Comparison of ENCODE assay signal across 16 cellular contexts in genomic region chr18:39742015-39742466, GRCh38.
DNase-seq lines count a peak whose midpoint lies in the region; ATAC-seq and TF ChIP-seq lines count a peak whose summit lies in the region.
"Had no signal": no experiment of that assay in that cellular context is flagged by ENCODE, and none has a peak within 500 bp of the region (broad histone marks: within the 10 kb centered on the region; RNA-seq: fewer than 3 reads in every experiment).

No MANE protein-coding gene starts in this region.

- H3K27ac Mint-ChIP-seq in activated naive CD8-positive, alpha-beta T cell treated with anti-CD3 and anti-CD28 coated beads for 36 hours: no peak overlapping the region
- H3K27ac Mint-ChIP-seq: activated CD4-positive, alpha-beta T cell treated with anti-CD3 and anti-CD28 coated beads for 36 hours; progenitor cell of endocrine pancreas had no signal

- CTCF ChIA-PET in AG04450 (lab: Charles Lee): no interaction called here

- POLR2A ChIA-PET in AG04450 (lab: Yijun Ruan, JAX): no interaction called here

- H3K36me3 Mint-ChIP-seq in activated naive CD8-positive, alpha-beta T cell treated with anti-CD3 and anti-CD28 coated beads for 36 hours: no peaks in the 10 kb centered on the region

- H3K9me3 Mint-ChIP-seq in activated naive CD8-positive, alpha-beta T cell treated with anti-CD3 and anti-CD28 coated beads for 36 hours: no peaks in the 10 kb centered on the region

- no peaks in the 10 kb centered on the region for H3K9me3 ChIP-seq in AG04450 (ENCODE audit: control insufficient read depth, insufficient read depth, low read length)
- H3K9me3 ChIP-seq: gastrocnemius medialis, thyroid gland had no signal

- intact Hi-C loops in cardiac septum (cut with DNase I): no loop called here

- H3K4me3 ChIP-seq in AG04450 (ENCODE audit: low read depth, low read length): no peak overlapping the region
- H3K4me3 ChIP-seq in epithelial cell of esophagus (ENCODE audit: low read length): no peak overlapping the region
- H3K4me3 ChIP-seq: gastrocnemius medialis, thyroid gland had no signal

- no peaks in the 10 kb centered on the region for H3K4me1 Mint-ChIP-seq in activated naive CD8-positive, alpha-beta T cell treated with anti-CD3 and anti-CD28 coated beads for 36 hours
- H3K4me1 Mint-ChIP-seq: activated CD4-positive, alpha-beta T cell treated with anti-CD3 and anti-CD28 coated beads for 36 hours had no signal

- peak; percentile 26 for DNase-seq in AG04450 (ENCODE audit: low read depth, low spot score)
- DNase-seq in NCI-H146 (lab: John Stamatoyannopoulos, UW): peak; percentile 99
- DNase-seq in NCI-H510A treated with DMSO at 0.1 percent for 48 hours (lab: John Stamatoyannopoulos, UW): peak; percentile 95
- DNase-seq in epithelial cell of esophagus (ENCODE audit: low read depth): peak; percentile 90
- DNase-seq in cardiac septum (ENCODE audit: low spot score): no peak
- no peak for DNase-seq in activated naive CD8-positive, alpha-beta T cell treated with anti-CD3 and anti-CD28 coated beads for 36 hours
- DNase-seq: activated CD4-positive, alpha-beta T cell treated with anti-CD3 and anti-CD28 coated beads for 36 hours; activated T-cell treated with anti-CD3 and anti-CD28 coated beads, Interleukin-2, amount 50 U/mL, for 4 hours; dermis blood vessel endothelial cell; gastrocnemius medialis; KG1; SW 1271; thyroid gland had no signal

- TF ChIP-seq CTCF in AG04450 (IDR thresholded peaks at IDR 0.05; ENCODE audit: low read depth, low read length) (no peak), epithelial cell of esophagus (IDR thresholded peaks at IDR 0.05; ENCODE audit: insufficient read depth, low read depth, low read length, missing control alignments) (no peak)

- H3K27me3 ChIP-seq in AG04450 (ENCODE audit: control insufficient read depth, insufficient read depth, low read length): no peaks in the 10 kb centered on the region
- H3K27me3 ChIP-seq: gastrocnemius medialis, thyroid gland had no signal

- no peak overlapping the region for H3K27ac ChIP-seq in AG04450 (ENCODE audit: low read depth, low read length)
- H3K27ac ChIP-seq: gastrocnemius medialis, thyroid gland had no signal

- no peaks in the 10 kb centered on the region for H3K27me3 Mint-ChIP-seq in activated naive CD8-positive, alpha-beta T cell treated with anti-CD3 and anti-CD28 coated beads for 36 hours
- H3K27me3 Mint-ChIP-seq: activated CD4-positive, alpha-beta T cell treated with anti-CD3 and anti-CD28 coated beads for 36 hours; progenitor cell of endocrine pancreas had no signal

- no peak overlapping the region for H3K4me3 Mint-ChIP-seq in activated naive CD8-positive, alpha-beta T cell treated with anti-CD3 and anti-CD28 coated beads for 36 hours
- H3K4me3 Mint-ChIP-seq: activated CD4-positive, alpha-beta T cell treated with anti-CD3 and anti-CD28 coated beads for 36 hours; activated T-cell treated with anti-CD3 and anti-CD28 coated beads, Interleukin-2, amount 50 U/mL, for 4 hours had no signal

- ATAC-seq in GM19023 (IDR thresholded peaks at IDR 0.05; ENCODE audit: unreplicated experiment): no peak
- ATAC-seq in HG03469 (IDR thresholded peaks at IDR 0.05; ENCODE audit: unreplicated experiment): no peak
- ATAC-seq: activated CD4-positive, alpha-beta T cell treated with anti-CD3 and anti-CD28 coated beads for 36 hours; activated T-cell treated with anti-CD3 and anti-CD28 coated beads, Interleukin-2, amount 50 U/mL, for 4 hours; gastrocnemius medialis had no signal

Comparison
In these comparisons a context has a peak if more than half of its experiments do, and no peak if none do; other contexts are left out.
1. DNase-seq: peak in AG04450 (single experiment), NCI-H146 (single experiment), NCI-H510A treated with DMSO at 0.1 percent for 48 hours (single experiment) and epithelial cell of esophagus (single experiment); none in cardiac septum (single experiment) and activated naive CD8-positive, alpha-beta T cell treated with anti-CD3 and anti-CD28 coated beads for 36 hours (single experiment).